ENCODE assay signal across 23 cellular contexts in genomic region chr10:54396004-54396403, GRCh38.
"Had no signal": no experiment of that assay in that cellular context is flagged by ENCODE, and none has a peak within 500 bp of the region (broad histone marks: within the 10 kb centered on the region; RNA-seq: fewer than 3 reads in every experiment).

No MANE protein-coding gene starts in this region.

- DNase-seq: activated CD4-positive, alpha-beta memory T cell treated with anti-CD3 and anti-CD28 coated beads, Interleukin-2, amount 10 ng/mL, durations not matched to agents 7 days and 5 days; activated CD4-positive, alpha-beta T cell treated with anti-CD3 and anti-CD28 coated beads for 1 hour; activated CD4-positive, alpha-beta T cell treated with anti-CD3 and anti-CD28 coated beads for 4 hours; activated CD4-positive, alpha-beta T cell treated with anti-CD3 and anti-CD28 coated beads, Interleukin-2, amount 10 ng/mL, durations not matched to agents 7 days and 5 days; activated CD4-positive, alpha-beta T cell treated with anti-CD3 and anti-CD28 coated beads, Interleukin-2, amount 50 U/mL, for 4 hours; activated effector memory CD4-positive, alpha-beta T cell treated with Interleukin-2 at 50 U/mL for 16 hours; activated gamma-delta T cell treated with Interleukin-2 at 50 U/mL for 16 hours; activated naive CD4-positive, alpha-beta T cell treated with anti-CD3 and anti-CD28 coated beads, Interleukin-2, amount 50 U/mL, for 16 hours; activated naive CD4-positive, alpha-beta T cell treated with Interleukin-2 at 50 U/mL for 16 hours; activated T-cell treated with anti-CD3 and anti-CD28 coated beads, Interleukin-2, amount 50 U/mL, for 4 hours; amniotic stem cell; anterior cingulate cortex; body of pancreas; caudate nucleus; effector CD8-positive, alpha-beta T cell; esophagus squamous epithelium; foreskin melanocyte; heart right ventricle; T-helper 2 cell had no signal

- ATAC-seq: activated T-cell treated with anti-CD3 and anti-CD28 coated beads, Interleukin-2, amount 50 U/mL, for 4 hours; activated T-helper 17 cell treated with anti-CD3 and anti-CD28 coated beads, Interleukin-2, amount 50 U/mL, for 72 hours; body of pancreas; gastroesophageal sphincter; heart right ventricle had no signal

- H3K27ac Mint-ChIP-seq: activated CD4-positive, alpha-beta memory T cell treated with anti-CD3 and anti-CD28 coated beads, Interleukin-2, amount 10 ng/mL, durations not matched to agents 7 days and 5 days; activated CD4-positive, alpha-beta T cell treated with anti-CD3 and anti-CD28 coated beads, Interleukin-2, amount 10 ng/mL, durations not matched to agents 7 days and 5 days; activated naive CD8-positive, alpha-beta T cell; activated T-helper 17 cell treated with anti-CD3 and anti-CD28 coated beads, Interleukin-2, amount 50 U/mL, for 72 hours had no signal

- H3K4me1 ChIP-seq: body of pancreas, esophagus squamous epithelium, gastroesophageal sphincter, heart right ventricle had no signal

- H3K27me3 Mint-ChIP-seq: activated CD4-positive, alpha-beta memory T cell treated with anti-CD3 and anti-CD28 coated beads, Interleukin-2, amount 10 ng/mL, durations not matched to agents 7 days and 5 days; activated CD4-positive, alpha-beta T cell treated with anti-CD3 and anti-CD28 coated beads, Interleukin-2, amount 10 ng/mL, durations not matched to agents 7 days and 5 days; activated naive CD8-positive, alpha-beta T cell; activated T-helper 17 cell treated with anti-CD3 and anti-CD28 coated beads, Interleukin-2, amount 50 U/mL, for 72 hours had no signal

- H3K36me3 Mint-ChIP-seq: activated naive CD8-positive, alpha-beta T cell had no signal

- H3K4me3 ChIP-seq: body of pancreas, esophagus squamous epithelium, gastroesophageal sphincter, heart right ventricle had no signal

- H3K36me3 ChIP-seq: esophagus squamous epithelium, gastroesophageal sphincter, heart right ventricle had no signal

- H3K27me3 ChIP-seq: body of pancreas, esophagus squamous epithelium, gastroesophageal sphincter, heart right ventricle had no signal

- H3K9me3 ChIP-seq: body of pancreas, esophagus squamous epithelium, gastroesophageal sphincter, heart right ventricle had no signal

- H3K4me1 Mint-ChIP-seq: activated CD4-positive, alpha-beta memory T cell treated with anti-CD3 and anti-CD28 coated beads, Interleukin-2, amount 10 ng/mL, durations not matched to agents 7 days and 5 days; activated CD4-positive, alpha-beta T cell treated with anti-CD3 and anti-CD28 coated beads, Interleukin-2, amount 10 ng/mL, durations not matched to agents 7 days and 5 days; activated T-helper 17 cell treated with anti-CD3 and anti-CD28 coated beads, Interleukin-2, amount 50 U/mL, for 72 hours had no signal

- H3K4me3 Mint-ChIP-seq: activated CD4-positive, alpha-beta memory T cell treated with anti-CD3 and anti-CD28 coated beads, Interleukin-2, amount 10 ng/mL, durations not matched to agents 7 days and 5 days; activated CD4-positive, alpha-beta T cell treated with anti-CD3 and anti-CD28 coated beads, Interleukin-2, amount 10 ng/mL, durations not matched to agents 7 days and 5 days; activated naive CD8-positive, alpha-beta T cell; activated T-cell treated with anti-CD3 and anti-CD28 coated beads, Interleukin-2, amount 50 U/mL, for 4 hours; activated T-helper 17 cell treated with anti-CD3 and anti-CD28 coated beads, Interleukin-2, amount 50 U/mL, for 72 hours had no signal

- H3K27ac ChIP-seq: body of pancreas, epithelial cell of prostate, esophagus squamous epithelium, gastroesophageal sphincter, heart right ventricle had no signal
